In the genomic region with DNA sequence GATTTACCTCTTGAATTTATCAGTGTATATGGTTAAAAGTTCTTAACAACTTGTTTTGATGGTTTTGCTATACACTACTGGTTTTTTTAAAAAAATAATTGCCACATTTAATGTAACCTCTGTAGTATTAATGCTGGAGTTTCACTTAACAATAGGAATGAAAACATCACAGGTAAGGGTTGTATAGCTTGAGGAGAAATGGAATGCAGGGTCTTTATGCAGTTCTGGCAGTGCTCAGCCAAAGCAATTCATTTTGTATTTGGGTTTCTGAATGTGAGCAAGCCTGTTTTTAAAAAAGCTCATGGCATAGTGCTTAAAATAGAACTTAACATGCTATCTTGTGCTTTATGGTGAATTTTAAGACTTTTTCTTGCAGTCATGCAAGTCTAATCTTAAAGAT, we compare ENCODE assay signal across 16 cellular contexts. TPM values are rescaled to one million over a fixed set of nuclear protein-coding genes. Genes with fewer than 3 reads are reported as not detected.
DNase-seq lines count a peak whose midpoint lies in the region; ATAC-seq and TF ChIP-seq lines count a peak whose summit lies in the region.
"Had no signal": no experiment of that assay in that cellular context is flagged by ENCODE, and none has a peak within 500 bp of the region (broad histone marks: within the 10 kb centered on the region; RNA-seq: fewer than 3 reads in every experiment).

No MANE protein-coding gene starts in this region.

- DNase-seq in natural killer cell (no peak), T-helper 17 cell (no peak), mesothelial cell of epicardium (ENCODE audit: low spot score in 2 of 2, unreplicated experiment in 2 of 2) (no peak), type B pancreatic cell (ENCODE audit: extremely low spot score, unreplicated experiment) (no peak), upper lobe of right lung (no peak), gastrocnemius medialis (no peak)
- DNase-seq in natural killer cell treated with Interleukin-12 subunit alpha and Interleukin-12 subunit beta and Interleukin-15 and Interleukin-18, amount 100 ng/mL, for 72 hours (ENCODE audit: low spot score) = no peak
- DNase-seq: COR-L47, NCI-H187 treated with DMSO at 0.1 percent for 48 hours, NCI-H2171, NCI-H748 treated with DMSO at 0.1 percent for 48 hours, PC-3, SJCRH30 had no signal

- H3K4me1 Mint-ChIP-seq in natural killer cell = peaks cover 43 to 49% of the 10 kb centered on the region in 2 donors
- peaks cover 22 to 25% of the 10 kb centered on the region in 2 donors for H3K4me1 Mint-ChIP-seq in natural killer cell treated with Interleukin-12 subunit alpha and Interleukin-12 subunit beta and Interleukin-15 and Interleukin-18, amount 100 ng/mL, for 72 hours (ENCODE audit: low read depth in 2 of 2)
- H3K4me1 Mint-ChIP-seq in T-helper 17 cell = peaks cover 27% of the 10 kb centered on the region
- peaks cover 26% of the 10 kb centered on the region for H3K4me1 Mint-ChIP-seq in mesothelial cell of epicardium
- peaks cover 41% of the 10 kb centered on the region for H3K4me1 Mint-ChIP-seq in type B pancreatic cell (ENCODE audit: unreplicated experiment)

- in situ Hi-C loops in gastrocnemius medialis (cut with MboI; ENCODE audit: low sequenced_read_pairs in 4 of 4) = loop anchor here in 3 of 4 donors (25.0 kb wide), 1 partner anchor 201 kb away; no protein-coding TSS in a partner anchor

- TF ChIP-seq POLR2A in gastrocnemius medialis (IDR thresholded peaks at IDR 0.05) = no peak

- H3K36me3 Mint-ChIP-seq in natural killer cell (no peaks in the 10 kb centered on the region), T-helper 17 cell (ENCODE audit: low read depth) (no peaks in the 10 kb centered on the region), mesothelial cell of epicardium (peaks cover 9% of the 10 kb centered on the region), type B pancreatic cell (peaks cover 20% of the 10 kb centered on the region)
- no peaks in the 10 kb centered on the region for H3K36me3 Mint-ChIP-seq in natural killer cell treated with Interleukin-12 subunit alpha and Interleukin-12 subunit beta and Interleukin-15 and Interleukin-18, amount 100 ng/mL, for 72 hours

- peaks cover 16% of the 10 kb centered on the region for H3K4me1 ChIP-seq in upper lobe of right lung
- H3K4me1 ChIP-seq in gastrocnemius medialis = peaks cover 27 to 35% of the 10 kb centered on the region in 2 donors
- H3K4me1 ChIP-seq: SJCRH30 had no signal

- ATAC-seq in natural killer cell (no peak), T-helper 17 cell (no peak), upper lobe of right lung (no peak), GM18511 (IDR thresholded peaks at IDR 0.05; ENCODE audit: unreplicated experiment) (no peak), gastrocnemius medialis (no peak)
- ATAC-seq in natural killer cell treated with Interleukin-12 subunit alpha and Interleukin-12 subunit beta and Interleukin-15 and Interleukin-18, amount 100 ng/mL, for 72 hours = no peak
- ATAC-seq: PC-3 had no signal

- H3K27ac ChIP-seq in upper lobe of right lung (no peak overlapping the region), gastrocnemius medialis (no peak overlapping the region)
- H3K27ac ChIP-seq: BLaER1 treated with 17β-estradiol and CSF1 and Interleukin-3, amounts not matched to agents 10 nM and 100 nM; SJCRH30 had no signal

- TF ChIP-seq CTCF in natural killer cell (IDR thresholded peaks at IDR 0.05) (no peak), mesothelial cell of epicardium (IDR thresholded peaks at IDR 0.05; ENCODE audit: unreplicated experiment) (no peak), type B pancreatic cell (conservative IDR thresholded peaks at IDR 0.05) (no peak), upper lobe of right lung (IDR thresholded peaks at IDR 0.05) (no peak), gastrocnemius medialis (IDR thresholded peaks at IDR 0.05 in 4 of 5, conservative IDR thresholded peaks at IDR 0.05 in 1 of 5) (no peak)

- H3K27ac Mint-ChIP-seq in natural killer cell = peak overlapping the region in 1 of 2 donors; percentile 77
- H3K27ac Mint-ChIP-seq in natural killer cell treated with Interleukin-12 subunit alpha and Interleukin-12 subunit beta and Interleukin-15 and Interleukin-18, amount 100 ng/mL, for 72 hours = peak overlapping the region in 1 of 2 donors; percentile 29
- peak overlapping the region; percentile 72 for H3K27ac Mint-ChIP-seq in T-helper 17 cell
- peak overlapping the region; percentile 81 for H3K27ac Mint-ChIP-seq in mesothelial cell of epicardium
- peak overlapping the region; percentile 67 for H3K27ac Mint-ChIP-seq in type B pancreatic cell

- H3K9me3 Mint-ChIP-seq in natural killer cell = no peaks in the 10 kb centered on the region
- H3K9me3 Mint-ChIP-seq in natural killer cell treated with Interleukin-12 subunit alpha and Interleukin-12 subunit beta and Interleukin-15 and Interleukin-18, amount 100 ng/mL, for 72 hours = no peaks in the 10 kb centered on the region
- no peaks in the 10 kb centered on the region for H3K9me3 Mint-ChIP-seq in mesothelial cell of epicardium
- H3K9me3 Mint-ChIP-seq in type B pancreatic cell = no peaks in the 10 kb centered on the region

- H3K4me3 Mint-ChIP-seq in natural killer cell = peak overlapping the region; percentile 9
- H3K4me3 Mint-ChIP-seq in natural killer cell treated with Interleukin-12 subunit alpha and Interleukin-12 subunit beta and Interleukin-15 and Interleukin-18, amount 100 ng/mL, for 72 hours = no peak overlapping the region
- H3K4me3 Mint-ChIP-seq in T-helper 17 cell = no peak overlapping the region
- H3K4me3 Mint-ChIP-seq in mesothelial cell of epicardium = no peak overlapping the region
- peak overlapping the region; percentile 11 for H3K4me3 Mint-ChIP-seq in type B pancreatic cell

- H3K27me3 Mint-ChIP-seq in natural killer cell (ENCODE audit: low read depth in 2 of 2) (no peaks in the 10 kb centered on the region), T-helper 17 cell (no peaks in the 10 kb centered on the region), mesothelial cell of epicardium (ENCODE audit: low read depth) (no peaks in the 10 kb centered on the region), type B pancreatic cell (no peaks in the 10 kb centered on the region)
- no peaks in the 10 kb centered on the region for H3K27me3 Mint-ChIP-seq in natural killer cell treated with Interleukin-12 subunit alpha and Interleukin-12 subunit beta and Interleukin-15 and Interleukin-18, amount 100 ng/mL, for 72 hours

- intact Hi-C loops in natural killer cell (cut with micrococcal nuclease) = no loop called here
- intact Hi-C loops in upper lobe of right lung (cut with DNase I) = no loop called here
- intact Hi-C loops in gastrocnemius medialis (cut with DNase I; ENCODE audit: low total_unique reads) = no loop called here

- H3K36me3 ChIP-seq in upper lobe of right lung (peaks cover 5% of the 10 kb centered on the region), gastrocnemius medialis (no peaks in the 10 kb centered on the region)

- H3K9me3 ChIP-seq in T-helper 17 cell (ENCODE audit: control insufficient read depth, low read length, poor library complexity, severe bottlenecking) (no peaks in the 10 kb centered on the region), upper lobe of right lung (no peaks in the 10 kb centered on the region), gastrocnemius medialis (no peaks in the 10 kb centered on the region)
- H3K9me3 ChIP-seq: HAP-1, SJCRH30 had no signal

- H3K4me3 ChIP-seq in upper lobe of right lung (no peak overlapping the region), gastrocnemius medialis (no peak overlapping the region)
- H3K4me3 ChIP-seq: BLaER1 treated with 17β-estradiol and CSF1 and Interleukin-3, amounts not matched to agents 10 nM and 100 nM; HAP-1; SJCRH30 had no signal

- H3K27me3 ChIP-seq in upper lobe of right lung = no peaks in the 10 kb centered on the region
- no peaks in the 10 kb centered on the region for H3K27me3 ChIP-seq in gastrocnemius medialis
- H3K27me3 ChIP-seq: BLaER1 treated with 17β-estradiol and CSF1 and Interleukin-3, amounts not matched to agents 10 nM and 100 nM; SJCRH30 had no signal

RNA-seq across cellular contexts. Expression of a gene that starts 8.8 kb away (rescaled TPM):
- total RNA-seq in natural killer cell = 100 to 1,000 TPM in 1 of 3 donors, 10 to 100 TPM in 2; 94.7 to 103 (median 99.2) TPM
- total RNA-seq in natural killer cell treated with Interleukin-12 subunit alpha and Interleukin-12 subunit beta and Interleukin-15 and Interleukin-18, amount 100 ng/mL, for 72 hours = 10 to 100 TPM; 35.0 to 50.4 TPM
- 10 to 100 TPM; 76.7 to 81.9 TPM for total RNA-seq in T-helper 17 cell
- 68.2 to 71.1 TPM (median 69.2 TPM) in 3 replicates for total RNA-seq in mesothelial cell of epicardium
- total RNA-seq in type B pancreatic cell (ENCODE audit: low replicate concordance) = 56.2 and 67.2 TPM in 2 replicates
- total RNA-seq in upper lobe of right lung = 62.0 TPM
- total RNA-seq in gastrocnemius medialis = 10 to 100 TPM; 16.4 to 71.9 (median 23.5) TPM

Comparison
In these comparisons a context has a peak if more than half of its experiments do, and no peak if none do; other contexts are left out.
1. H3K4me3 Mint-ChIP-seq: peak in natural killer cell (single experiment) and type B pancreatic cell (single experiment); none in natural killer cell treated with Interleukin-12 subunit alpha and Interleukin-12 subunit beta and Interleukin-15 and Interleukin-18, amount 100 ng/mL, for 72 hours (single experiment), T-helper 17 cell (single experiment) and mesothelial cell of epicardium (single experiment).